In genomic region chr2:149565625-149566024, GRCh38 we compare ENCODE assay signal across 1 cellular context.
A peak's percentile ranks its signal among the peaks of the same experiment; 100 is the strongest.
TF ChIP-seq lines count a peak whose summit lies in the region.

No MANE protein-coding gene starts in this region.

TF ChIP-seq in K562, 482 proteins besides CTCF, POLR2A, EP300 and RAD21:
- TF ChIP-seq SUPT5H (IDR thresholded peaks at IDR 0.05), result peak; percentile 46; the same call in 1 of the 2 replicates
